ENCODE assay signal across 17 cellular contexts in the genomic region with DNA sequence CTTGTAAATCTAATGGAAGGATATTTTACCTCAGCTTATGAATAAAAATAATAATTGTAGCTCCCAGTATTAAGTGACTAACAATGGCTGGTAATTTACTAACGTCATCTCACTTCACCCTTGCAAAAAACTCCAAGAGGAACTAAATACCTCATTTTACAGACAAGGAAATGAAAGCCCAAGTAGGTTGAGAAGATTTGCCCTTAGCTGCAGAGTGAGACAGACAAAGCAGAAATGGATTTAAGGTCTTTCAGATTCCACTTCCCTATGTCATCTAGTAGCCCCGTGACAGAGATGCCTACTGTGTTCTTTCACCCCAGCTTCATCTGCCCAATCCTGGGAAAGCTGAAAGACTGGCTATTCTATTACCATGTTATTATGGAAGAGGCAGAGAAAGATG.
DNase-seq lines count a peak whose midpoint lies in the region; ATAC-seq, FAIRE-seq and TF ChIP-seq lines count a peak whose summit lies in the region.
"Had no signal": no experiment of that assay in that cellular context is flagged by ENCODE, and none has a peak within 500 bp of the region (broad histone marks: within the 10 kb centered on the region; RNA-seq: fewer than 3 reads in every experiment).

No MANE protein-coding gene starts in this region.

- no peak for FAIRE-seq in H54 (lab: Jason Lieb, UNC)
- FAIRE-seq: TTC549 had no signal

- H3K27me3 Mint-ChIP-seq in central memory CD8-positive, alpha-beta T cell = peaks cover 9% of the 10 kb centered on the region
- H3K27me3 Mint-ChIP-seq in stimulated activated memory B cell treated with anti-CD40 and anti-IgM and Interleukin-4, amounts not matched to agents 10 μg/mL and 1 μg/mL and 100 μg/mL, for 72 hours = no peaks in the 10 kb centered on the region
- H3K27me3 Mint-ChIP-seq: type B pancreatic cell had no signal

- TF ChIP-seq POLR2A in H54 (IDR thresholded peaks at IDR 0.05; ENCODE audit: low read depth, low read length) = no peak

- H3K4me1 Mint-ChIP-seq in central memory CD8-positive, alpha-beta T cell = no peaks in the 10 kb centered on the region
- peaks cover 19% of the 10 kb centered on the region for H3K4me1 Mint-ChIP-seq in stimulated activated memory B cell treated with anti-CD40 and anti-IgM and Interleukin-4, amounts not matched to agents 10 μg/mL and 1 μg/mL and 100 μg/mL, for 72 hours
- H3K4me1 Mint-ChIP-seq in stimulated activated effector memory CD8-positive, alpha-beta T cell treated with anti-CD3 and anti-CD28 coated beads, Interleukin-12 subunit alpha, Interleukin-12 subunit beta, amount 100 ng/mL, for 72 hours = peaks cover 6% of the 10 kb centered on the region
- H3K4me1 Mint-ChIP-seq: natural killer cell had no signal

- in situ Hi-C loops in KBM-7 (cut with MboI; ENCODE audit: low pct_unique_long_range_greater_than_20kb, low sequenced_read_pairs) = no loop called here

- no peak overlapping the region for H3K4me3 Mint-ChIP-seq in central memory CD8-positive, alpha-beta T cell
- no peak overlapping the region for H3K4me3 Mint-ChIP-seq in stimulated activated memory B cell treated with anti-CD40 and anti-IgM and Interleukin-4, amounts not matched to agents 10 μg/mL and 1 μg/mL and 100 μg/mL, for 72 hours
- H3K4me3 Mint-ChIP-seq in stimulated activated effector memory CD8-positive, alpha-beta T cell treated with anti-CD3 and anti-CD28 coated beads, Interleukin-12 subunit alpha, Interleukin-12 subunit beta, amount 100 ng/mL, for 72 hours = no peak overlapping the region
- H3K4me3 Mint-ChIP-seq: activated CD8-positive, alpha-beta T cell treated with anti-CD3 and anti-CD28 coated beads, Interleukin-2, amount 10 ng/mL, durations not matched to agents 7 days and 5 days; natural killer cell; type B pancreatic cell had no signal

- DNase-seq in KBM-7 (peak; percentile 45), H54 (ENCODE audit: insufficient read length, low spot score) (no peak)
- DNase-seq in central memory CD8-positive, alpha-beta T cell (ENCODE audit: low spot score in 2 of 2) = no peak
- no peak for DNase-seq in stimulated activated effector memory CD8-positive, alpha-beta T cell treated with anti-CD3 and anti-CD28 coated beads, Interleukin-12 subunit alpha, Interleukin-12 subunit beta, amount 100 ng/mL, for 72 hours (ENCODE audit: low spot score in 2 of 2)
- DNase-seq in activated effector memory CD4-positive, alpha-beta T cell treated with Interleukin-2 at 50 U/mL for 16 hours = no peak
- DNase-seq: activated CD8-positive, alpha-beta T cell treated with anti-CD3 and anti-CD28 coated beads, Interleukin-2, amount 10 ng/mL, durations not matched to agents 7 days and 5 days; KG1; natural killer cell; NCI-H1436; NCI-H226; psoas muscle had no signal

- H3K9me3 Mint-ChIP-seq in central memory CD8-positive, alpha-beta T cell = no peaks in the 10 kb centered on the region
- H3K9me3 Mint-ChIP-seq in stimulated activated memory B cell treated with anti-CD40 and anti-IgM and Interleukin-4, amounts not matched to agents 10 μg/mL and 1 μg/mL and 100 μg/mL, for 72 hours = peaks cover 2% of the 10 kb centered on the region
- H3K9me3 Mint-ChIP-seq in stimulated activated effector memory CD8-positive, alpha-beta T cell treated with anti-CD3 and anti-CD28 coated beads, Interleukin-12 subunit alpha, Interleukin-12 subunit beta, amount 100 ng/mL, for 72 hours = no peaks in the 10 kb centered on the region
- H3K9me3 Mint-ChIP-seq: activated T-helper 2 cell treated with anti-CD3 and anti-CD28 coated beads, Interferon-gamma antibody, Interleukin-2, Interleukin-4, amounts not matched to agents 10 μg/mL and 5 μg/mL and 100 μg/mL, durations not matched to agents 14 hours and 24 hours and 36 hours; natural killer cell; type B pancreatic cell had no signal

- ATAC-seq in GM18502 (IDR thresholded peaks at IDR 0.05; ENCODE audit: poor library complexity, unreplicated experiment) = peak; percentile 53
- ATAC-seq in central memory CD8-positive, alpha-beta T cell (replicated peaks; ENCODE audit: extremely low read depth, poor library complexity, severe bottlenecking) = peak; percentile 32
- ATAC-seq in stimulated activated memory B cell treated with anti-CD40 and anti-IgM and Interleukin-4, amounts not matched to agents 10 μg/mL and 1 μg/mL and 100 μg/mL, for 72 hours = peak; percentile 84
- no peak for ATAC-seq in GM21515 (IDR thresholded peaks at IDR 0.05; ENCODE audit: unreplicated experiment)
- no peak for ATAC-seq in stimulated activated effector memory CD8-positive, alpha-beta T cell treated with anti-CD3 and anti-CD28 coated beads, Interleukin-12 subunit alpha, Interleukin-12 subunit beta, amount 100 ng/mL, for 72 hours
- ATAC-seq: activated CD8-positive, alpha-beta T cell treated with anti-CD3 and anti-CD28 coated beads, Interleukin-2, amount 10 ng/mL, durations not matched to agents 7 days and 5 days; natural killer cell had no signal

- no peak overlapping the region for H3K27ac Mint-ChIP-seq in central memory CD8-positive, alpha-beta T cell (ENCODE audit: low read depth)
- H3K27ac Mint-ChIP-seq in stimulated activated memory B cell treated with anti-CD40 and anti-IgM and Interleukin-4, amounts not matched to agents 10 μg/mL and 1 μg/mL and 100 μg/mL, for 72 hours = no peak overlapping the region
- H3K27ac Mint-ChIP-seq in stimulated activated effector memory CD8-positive, alpha-beta T cell treated with anti-CD3 and anti-CD28 coated beads, Interleukin-12 subunit alpha, Interleukin-12 subunit beta, amount 100 ng/mL, for 72 hours = no peak overlapping the region
- H3K27ac Mint-ChIP-seq: activated CD8-positive, alpha-beta T cell treated with anti-CD3 and anti-CD28 coated beads, Interleukin-2, amount 10 ng/mL, durations not matched to agents 7 days and 5 days; activated T-helper 2 cell treated with anti-CD3 and anti-CD28 coated beads, Interferon-gamma antibody, Interleukin-2, Interleukin-4, amounts not matched to agents 10 μg/mL and 5 μg/mL and 100 μg/mL, durations not matched to agents 14 hours and 24 hours and 36 hours; natural killer cell; type B pancreatic cell had no signal

- H3K36me3 Mint-ChIP-seq in central memory CD8-positive, alpha-beta T cell (ENCODE audit: insufficient read depth) = no peaks in the 10 kb centered on the region
- H3K36me3 Mint-ChIP-seq in stimulated activated memory B cell treated with anti-CD40 and anti-IgM and Interleukin-4, amounts not matched to agents 10 μg/mL and 1 μg/mL and 100 μg/mL, for 72 hours = no peaks in the 10 kb centered on the region
- H3K36me3 Mint-ChIP-seq in stimulated activated effector memory CD8-positive, alpha-beta T cell treated with anti-CD3 and anti-CD28 coated beads, Interleukin-12 subunit alpha, Interleukin-12 subunit beta, amount 100 ng/mL, for 72 hours = no peaks in the 10 kb centered on the region
- H3K36me3 Mint-ChIP-seq: natural killer cell had no signal

Comparison
In these comparisons a context has a peak if more than half of its experiments do, and no peak if none do; other contexts are left out.
1. ATAC-seq: peak in GM18502 (single experiment), central memory CD8-positive, alpha-beta T cell (single experiment) and stimulated activated memory B cell treated with anti-CD40 and anti-IgM and Interleukin-4, amounts not matched to agents 10 μg/mL and 1 μg/mL and 100 μg/mL, for 72 hours (single experiment); none in GM21515 (single experiment) and stimulated activated effector memory CD8-positive, alpha-beta T cell treated with anti-CD3 and anti-CD28 coated beads, Interleukin-12 subunit alpha, Interleukin-12 subunit beta, amount 100 ng/mL, for 72 hours (single experiment).